ENCODE assay signal across 15 cellular contexts in genomic region chr17:15942207-15942833, GRCh38. TPM values are rescaled to one million over a fixed set of nuclear protein-coding genes. Genes with fewer than 3 reads are reported as not detected.
DNase-seq lines count a peak whose midpoint lies in the region; ATAC-seq and TF ChIP-seq lines count a peak whose summit lies in the region.
"Had no signal": no experiment of that assay in that cellular context is flagged by ENCODE, and none has a peak within 500 bp of the region (broad histone marks: within the 10 kb centered on the region; RNA-seq: fewer than 3 reads in every experiment).

No MANE protein-coding gene starts in this region.

- in situ Hi-C loops in IMR-90 (cut with MboI; ENCODE audit: low sequenced_read_pairs), result no loop called here

- H3K9me3 ChIP-seq in BLaER1 (no peaks in the 10 kb centered on the region), IMR-90 (ENCODE audit: control insufficient read depth, insufficient read depth, low read length) (no peaks in the 10 kb centered on the region)
- H3K9me3 ChIP-seq: mucosa of descending colon, transverse colon had no signal

- POLR2A ChIA-PET in IMR-90 (lab: Charles Lee; ENCODE audit: unreplicated experiment), result no interaction called here

- peak overlapping the region in 1 of 2 experiments; percentile 20; a peak in 1 of 4 replicates for H4K8ac ChIP-seq in IMR-90 (ENCODE audit: low read depth in 2 of 2, low read length in 2 of 2)

- no peak overlapping the region for H4K5ac ChIP-seq in IMR-90 (ENCODE audit: low read depth, low read length)

- H3K27me3 ChIP-seq in BLaER1, result peaks cover 47% of the 10 kb centered on the region
- no peaks in the 10 kb centered on the region for H3K27me3 ChIP-seq in IMR-90 (ENCODE audit: control insufficient read depth, insufficient read depth, low read length)

- H3K9me1 ChIP-seq in IMR-90 (ENCODE audit: insufficient read depth, low read length), result 0 out of 2 replicates have a peak, but pooled peaks cover 12% of the 10 kb centered on the region

- no peak overlapping the region for H3K9ac ChIP-seq in BLaER1
- no peak overlapping the region for H3K9ac ChIP-seq in IMR-90 (ENCODE audit: low read depth, low read length)

- no peak for TF ChIP-seq POLR2A in IMR-90 (IDR thresholded peaks at IDR 0.05; ENCODE audit: low read depth, low read length)

- H4K20me1 ChIP-seq in BLaER1 (no peaks in the 10 kb centered on the region), IMR-90 (ENCODE audit: insufficient read depth, low read length) (no peaks in the 10 kb centered on the region)

- no peak overlapping the region for H3K56ac ChIP-seq in IMR-90 (ENCODE audit: extremely low read depth, insufficient read depth, low read length)

- 0 out of 2 replicates have a peak overlapping the region, but pooled peaks have one; percentile 1 for H3K4ac ChIP-seq in IMR-90 (ENCODE audit: low read depth, low read length)

- H3K4me2 ChIP-seq in BLaER1, result peak overlapping the region; percentile 29
- H3K4me2 ChIP-seq in IMR-90 (ENCODE audit: low read depth, low read length), result no peak overlapping the region

- peak overlapping the region; percentile 35; the same call in 1 of the 2 replicates for H2AK5ac ChIP-seq in IMR-90 (ENCODE audit: low read depth, low read length)

- CTCF ChIA-PET in IMR-90 (lab: Yijun Ruan, JAX), result interaction anchor here (0.8 kb wide), 1 partner anchor 58 kb away, joined by 3 read pairs; no protein-coding TSS in a partner anchor

- no peak overlapping the region for H2AFZ ChIP-seq in IMR-90 (replicated peaks; ENCODE audit: low read length, poor library complexity)

- H2AK9ac ChIP-seq in IMR-90 (replicated peaks; ENCODE audit: low read depth, low read length, poor library complexity), result no peak overlapping the region

- no peak overlapping the region for H4K91ac ChIP-seq in IMR-90 (ENCODE audit: insufficient read depth, low read depth, low read length)

- H3K79me1 ChIP-seq in IMR-90 (ENCODE audit: low read depth in 1 of 2, low read length in 2 of 2), result peaks cover 7 to 18% of the 10 kb centered on the region in 2 experiments

- no TSS peak for BruUV-seq in IMR-90 (replicated peaks; lab: Mats Ljungman, UMichigan)

- no peak for TF ChIP-seq CTCF in IMR-90 (conservative IDR thresholded peaks at IDR 0.05; ENCODE audit: low read depth, low read length)

- H3K36me3 ChIP-seq in BLaER1, result no peaks in the 10 kb centered on the region
- H3K36me3 ChIP-seq in IMR-90 (ENCODE audit: control insufficient read depth, insufficient read depth, low read length), result no peaks in the 10 kb centered on the region
- H3K36me3 ChIP-seq: transverse colon had no signal

- 91% methylated on average over 4 of the region's 7 CpGs; no CpG with 5 or more reads in 1 of the 2 experiments for WGBS in IMR-90 (ENCODE audit: extremely low coverage in 2 of 2, insufficient read length in 1 of 2), 2 experiments

- TF ChIP-seq RAD21 in IMR-90 (IDR thresholded peaks at IDR 0.05; ENCODE audit: low read length), result no peak

- H2BK15ac ChIP-seq in IMR-90 (ENCODE audit: low read depth, low read length), result no peak overlapping the region

- no peak overlapping the region for H2BK120ac ChIP-seq in IMR-90 (ENCODE audit: low read depth, low read length)

- ATAC-seq in IMR-90 (ENCODE audit: low read depth) (no peak), GM21528 (IDR thresholded peaks at IDR 0.05; ENCODE audit: low FRiP score, unreplicated experiment) (no peak), GM21737 (IDR thresholded peaks at IDR 0.05; ENCODE audit: unreplicated experiment) (no peak)
- ATAC-seq: mucosa of descending colon; stimulated activated memory B cell treated with anti-CD40 and anti-IgM and Interleukin-4, amounts not matched to agents 10 μg/mL and 1 μg/mL and 100 μg/mL, for 72 hours had no signal

- H3K4me1 ChIP-seq in BLaER1, result peaks cover 29% of the 10 kb centered on the region
- peaks cover 15% of the 10 kb centered on the region for H3K4me1 ChIP-seq in IMR-90 (ENCODE audit: control insufficient read depth, insufficient read depth, low read length)

- no peak overlapping the region for H3K23ac ChIP-seq in IMR-90 (ENCODE audit: low read depth, low read length)

- no peak overlapping the region for H3K14ac ChIP-seq in IMR-90 (replicated peaks; ENCODE audit: low read depth, low read length)

- no peak overlapping the region for H3K4me3 ChIP-seq in BLaER1
- no peak overlapping the region for H3K4me3 ChIP-seq in IMR-90 (ENCODE audit: insufficient read depth, low read depth, low read length)
- H3K4me3 ChIP-seq: mucosa of descending colon, skin epidermis, transverse colon had no signal

- intact Hi-C loops in IMR-90 (cut with micrococcal nuclease), result no loop called here

- no peak overlapping the region for H3K18ac ChIP-seq in IMR-90 (ENCODE audit: low read depth, low read length)

- no peak overlapping the region for H2BK5ac ChIP-seq in IMR-90 (ENCODE audit: low read depth, low read length, poor library complexity, severe bottlenecking)

- DNase-seq in IMR-90 (no peak), SIG-M5 treated with dmso at 0.1 percent for 504 hours (lab: John Stamatoyannopoulos, UW; ENCODE audit: unreplicated experiment) (peak; percentile 79), epithelial cell of prostate (ENCODE audit: low read depth, low spot score) (no peak), HPDE6-E6E7 (ENCODE audit: extremely low spot score) (no peak), NCI-H2227 (lab: John Stamatoyannopoulos, UW; ENCODE audit: unreplicated experiment) (no peak)
- DNase-seq: activated CD4-positive, alpha-beta T cell treated with anti-CD3 and anti-CD28 coated beads, Interleukin-2, amount 50 U/mL, for 4 hours; activated T-cell treated with anti-CD3 and anti-CD28 coated beads, Interleukin-2, amount 50 U/mL, for 48 hours; head of caudate nucleus; mucosa of descending colon; transverse colon had no signal

- no peak overlapping the region for H2BK20ac ChIP-seq in IMR-90 (ENCODE audit: low read depth, low read length)

- H3K27ac ChIP-seq in BLaER1, result no peak overlapping the region
- H3K27ac ChIP-seq in IMR-90 (ENCODE audit: insufficient read depth, low read length), result no peak overlapping the region
- H3K27ac ChIP-seq in epithelial cell of prostate, result peak overlapping the region; percentile 15
- H3K27ac ChIP-seq: transverse colon had no signal

- dilution Hi-C loops in IMR-90 (cut with HindIII; ENCODE audit: low sequenced_read_pairs, unreplicated experiment), result no loop called here

TF ChIP-seq in IMR-90, 13 proteins besides CTCF, POLR2A, EP300 and RAD21:
- TF ChIP-seq SMC3 (IDR thresholded peaks at IDR 0.05; ENCODE audit: low read depth, low read length) (no peak), CHD1 (IDR thresholded peaks at IDR 0.05; ENCODE audit: low read depth, low read length) (no peak), NFE2L2 (IDR thresholded peaks at IDR 0.05; ENCODE audit: low read depth, low read length) (no peak), CEBPB (IDR thresholded peaks at IDR 0.05; ENCODE audit: low read depth, low read length) (no peak), ELK1 (IDR thresholded peaks at IDR 0.05; ENCODE audit: borderline replicate concordance, low read depth, low read length) (no peak)

RNA-seq across cellular contexts. Expression of gene ADORA2B, which starts 2.6 kb away (rescaled TPM):
- total RNA-seq in IMR-90 (2012; rRNA removed), result 5.2 and 5.8 TPM in 2 replicates
- 5.5 and 6.1 TPM in 2 replicates for polyA plus RNA-seq in IMR-90 (2012; rRNA removed)
- 2.7 and 7.4 TPM in 2 replicates for polyA plus RNA-seq in IMR-90 (2012; cell fraction: cytosol; rRNA removed)
- polyA plus RNA-seq in IMR-90 (2012; cell fraction: nucleus; rRNA removed; ENCODE audit: low replicate concordance), result 2.3 and 3.4 TPM in 2 replicates

RNA-seq across cellular contexts. Expression of gene ZSWIM7, which starts 57.2 kb away (rescaled TPM):
- 6.8 and 7.2 TPM in 2 replicates for total RNA-seq in IMR-90 (2012; rRNA removed)
- polyA plus RNA-seq in IMR-90 (2012; rRNA removed), result 12.0 and 12.1 TPM in 2 replicates
- 10.1 and 14.0 TPM in 2 replicates for polyA plus RNA-seq in IMR-90 (2012; cell fraction: cytosol; rRNA removed)
- polyA plus RNA-seq in IMR-90 (2012; cell fraction: nucleus; rRNA removed; ENCODE audit: low replicate concordance), result 12.9 and 28.1 TPM in 2 replicates

RNA-seq across cellular contexts. Expression of gene TTC19, which starts 57.3 kb away (rescaled TPM):
- total RNA-seq in IMR-90 (2012; rRNA removed), result 12.9 and 19.2 TPM in 2 replicates
- polyA plus RNA-seq in IMR-90 (2012; rRNA removed), result 6.0 and 8.3 TPM in 2 replicates
- 2.3 and 6.1 TPM in 2 replicates for polyA plus RNA-seq in IMR-90 (2012; cell fraction: cytosol; rRNA removed)
- polyA plus RNA-seq in IMR-90 (2012; cell fraction: nucleus; rRNA removed; ENCODE audit: low replicate concordance), result 5.9 and 8.4 TPM in 2 replicates
